ENCODE assay signal across 9 cellular contexts in the genomic region with DNA sequence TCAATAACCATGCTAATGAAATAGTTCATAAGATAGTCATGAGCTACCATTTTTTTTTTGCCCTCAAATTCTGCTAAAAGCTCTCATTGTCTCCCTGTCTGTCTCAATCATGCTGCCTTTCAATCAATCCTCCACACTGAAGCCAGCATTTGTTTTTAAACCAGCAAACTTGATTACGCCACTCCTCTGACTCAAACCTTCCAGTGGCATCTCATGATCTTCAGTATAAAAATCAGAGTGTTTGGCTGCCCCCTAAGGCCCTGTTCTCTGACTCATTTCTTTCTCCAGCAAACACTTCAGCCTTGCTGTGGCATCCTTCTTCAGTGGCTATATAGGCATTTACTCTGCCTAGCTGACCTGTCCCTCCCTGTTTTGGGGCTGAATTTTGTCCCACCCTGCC. TPM values are rescaled to one million over a fixed set of nuclear protein-coding genes. Genes with fewer than 3 reads are reported as not detected.
DNase-seq lines count a peak whose midpoint lies in the region; ATAC-seq lines count a peak whose summit lies in the region.
"Had no signal": no experiment of that assay in that cellular context is flagged by ENCODE, and none has a peak within 500 bp of the region (broad histone marks: within the 10 kb centered on the region; RNA-seq: fewer than 3 reads in every experiment).

No MANE protein-coding gene starts in this region.

- no peaks in the 10 kb centered on the region for H3K4me1 ChIP-seq in mesendoderm (ENCODE audit: control insufficient read depth, low read depth, low read length)

- ATAC-seq in HG02970 (IDR thresholded peaks at IDR 0.05; ENCODE audit: low FRiP score, unreplicated experiment): no peak

- no peak overlapping the region for H2BK5ac ChIP-seq in mesendoderm (ENCODE audit: low read length)

- no peak overlapping the region for H3K27ac ChIP-seq in mesendoderm (ENCODE audit: low read depth, low read length)

- H4K8ac ChIP-seq in mesendoderm (ENCODE audit: low read depth, low read length): no peak overlapping the region

- H3K4me3 ChIP-seq in mesendoderm (ENCODE audit: low read length): no peak overlapping the region

- no peak overlapping the region for H3K4me2 ChIP-seq in mesendoderm (ENCODE audit: low read length)

- no peaks in the 10 kb centered on the region for H3K27me3 ChIP-seq in mesendoderm (ENCODE audit: insufficient read depth, low read length, poor library complexity)

- H3K9ac ChIP-seq in mesendoderm (ENCODE audit: low read length): no peak overlapping the region

- no peak overlapping the region for H4K5ac ChIP-seq in mesendoderm (ENCODE audit: low read length)

- H3K79me2 ChIP-seq in mesendoderm (ENCODE audit: control insufficient read depth, insufficient read depth, low read length): no peaks in the 10 kb centered on the region

- no peak overlapping the region for H3K56ac ChIP-seq in mesendoderm (ENCODE audit: low read length)

- H2BK120ac ChIP-seq in mesendoderm (ENCODE audit: low read depth, low read length): no peak overlapping the region

- no peaks in the 10 kb centered on the region for H3K79me1 ChIP-seq in mesendoderm (ENCODE audit: low read length)

- DNase-seq in AG20443 (ENCODE audit: low spot score) (peak; percentile 88), HT1080 (ENCODE audit: low read depth) (peak; percentile 91), amniotic stem cell (lab: John Stamatoyannopoulos, UW) (peak; percentile 44), mesendoderm (peak; percentile 55), HuH-7.5 (ENCODE audit: low spot score) (no peak), LoVo (ENCODE audit: low spot score) (no peak), NCI-H446 (lab: John Stamatoyannopoulos, UW) (no peak)
- DNase-seq: NCI-H1417 had no signal

- no peak overlapping the region for H3K4ac ChIP-seq in mesendoderm (ENCODE audit: low read depth, low read length)

- no peaks in the 10 kb centered on the region for H3K36me3 ChIP-seq in mesendoderm (ENCODE audit: control insufficient read depth, insufficient read depth, low read length)

- no peak overlapping the region for H3K18ac ChIP-seq in mesendoderm (ENCODE audit: low read length)

- H3K23ac ChIP-seq in mesendoderm (ENCODE audit: low read length): no peak overlapping the region

- no peak overlapping the region for H2BK15ac ChIP-seq in mesendoderm (replicated peaks; ENCODE audit: low read depth)

- no CpG with 5 or more reads among the region's 1 CpG for WGBS in mesendoderm (ENCODE audit: extremely low coverage, insufficient coverage, low lambda C conversion rate)

- H2AK5ac ChIP-seq in mesendoderm (ENCODE audit: low read length): no peak overlapping the region

RNA-seq across cellular contexts. Expression of a gene that starts 36.0 kb away (rescaled TPM):
- 0.06 and 0.30 TPM in 2 replicates for total RNA-seq in HT1080 (2014; rRNA removed; shearing (Covaris generic))
- polyA plus RNA-seq in HT1080 (2015; cell fraction: cytosol; rRNA removed): 0.13 and 0.24 TPM in 2 replicates
- polyA plus RNA-seq in HT1080 (2015; cell fraction: nucleus; rRNA removed): 0.26 and 0.39 TPM in 2 replicates
- polyA plus RNA-seq in mesendoderm (2013, experiment 1 of 2): 314 TPM
- polyA plus RNA-seq in mesendoderm (2013, experiment 2 of 2): 293 TPM

Comparison
In these comparisons a context has a peak if more than half of its experiments do, and no peak if none do; other contexts are left out.
1. DNase-seq: peak in AG20443 (single experiment), HT1080 (single experiment), amniotic stem cell (single experiment) and mesendoderm (single experiment); none in HuH-7.5 (single experiment), LoVo (single experiment) and NCI-H446 (0 of 2).